27 cellular contexts compared by ENCODE assay signal in genomic region chr21:22374218-22374969, GRCh38.
DNase-seq lines count a peak whose midpoint lies in the region; TF ChIP-seq lines count a peak whose summit lies in the region.
"Had no signal": no experiment of that assay in that cellular context is flagged by ENCODE, and none has a peak within 500 bp of the region (broad histone marks: within the 10 kb centered on the region; RNA-seq: fewer than 3 reads in every experiment).

No MANE protein-coding gene starts in this region.

- H3K4me1 Mint-ChIP-seq in Caco-2 (ENCODE audit: low read depth, unreplicated experiment) (peaks cover 16% of the 10 kb centered on the region), endodermal cell (peaks cover 26% of the 10 kb centered on the region), nephron progenitor cell (peaks cover 13% of the 10 kb centered on the region)
- H3K4me1 Mint-ChIP-seq: stimulated activated effector memory CD8-positive, alpha-beta T cell treated with anti-CD3 and anti-CD28 coated beads, Interleukin-12 subunit alpha, Interleukin-12 subunit beta, amount 100 ng/mL, for 72 hours had no signal

- peak; percentile 84 to 93 for DNase-seq in Caco-2
- peak; percentile 10 for DNase-seq in NCI-H1417 treated with DMSO at 0.1 percent for 48 hours (lab: John Stamatoyannopoulos, UW)
- DNase-seq in endodermal cell: peak; percentile 90
- no peak for DNase-seq in nephron progenitor cell
- DNase-seq in mammary epithelial cell: no peak
- no peak for DNase-seq in OCI-LY7 (ENCODE audit: low spot score)
- DNase-seq in cerebellar cortex (ENCODE audit: low spot score): no peak
- DNase-seq: ACHN; activated CD4-positive, alpha-beta T cell treated with anti-CD3 and anti-CD28 coated beads for 48 hours; activated naive CD4-positive, alpha-beta T cell treated with Interleukin-2 at 50 U/mL for 16 hours; activated T-cell treated with anti-CD3 and anti-CD28 coated beads, Interleukin-2, amount 50 U/mL, for 72 hours; adrenal gland; brain microvascular endothelial cell; DMS79 treated with DMSO at 0.1 percent for 48 hours; effector memory CD4-positive, alpha-beta T cell; foreskin keratinocyte; GOT3; NCI-H1048; NCI-H2029 treated with DMSO at 0.1 percent for 48 hours; NCI-H510A treated with DMSO at 0.1 percent for 48 hours; nucleus accumbens; substantia nigra had no signal

- H3K4me2 ChIP-seq in mammary epithelial cell (ENCODE audit: insufficient read depth, low read depth, low read length): no peak overlapping the region
- no peak overlapping the region for H3K4me2 ChIP-seq in OCI-LY7 (ENCODE audit: low read length)
- H3K4me2 ChIP-seq: BLaER1, smooth muscle cell had no signal

- peak overlapping the region; percentile 49 for H3K4me3 Mint-ChIP-seq in Caco-2 (ENCODE audit: unreplicated experiment)
- H3K4me3 Mint-ChIP-seq in endodermal cell: peak overlapping the region; percentile 42
- peak overlapping the region; percentile 47 for H3K4me3 Mint-ChIP-seq in nephron progenitor cell
- H3K4me3 Mint-ChIP-seq: activated T-cell treated with anti-CD3 and anti-CD28 coated beads, Interleukin-2, amount 50 U/mL, for 72 hours; stimulated activated effector memory CD8-positive, alpha-beta T cell treated with anti-CD3 and anti-CD28 coated beads, Interleukin-12 subunit alpha, Interleukin-12 subunit beta, amount 100 ng/mL, for 72 hours; T-helper 2 cell treated with Interferon-gamma antibody and Interleukin-4, amounts not matched to agents 5 μg/mL and 100 μg/mL, for 36 hours had no signal

- peak overlapping the region; percentile 32 for H3K27ac Mint-ChIP-seq in Caco-2 (ENCODE audit: unreplicated experiment)
- peak overlapping the region; percentile 91 for H3K27ac Mint-ChIP-seq in endodermal cell
- peak overlapping the region; percentile 56 for H3K27ac Mint-ChIP-seq in nephron progenitor cell
- H3K27ac Mint-ChIP-seq: activated T-cell treated with anti-CD3 and anti-CD28 coated beads, Interleukin-2, amount 50 U/mL, for 72 hours; stimulated activated effector memory CD8-positive, alpha-beta T cell treated with anti-CD3 and anti-CD28 coated beads, Interleukin-12 subunit alpha, Interleukin-12 subunit beta, amount 100 ng/mL, for 72 hours; T-helper 2 cell treated with Interferon-gamma antibody and Interleukin-4, amounts not matched to agents 5 μg/mL and 100 μg/mL, for 36 hours had no signal

- H3K4me1 ChIP-seq in Caco-2 (peaks cover 23% of the 10 kb centered on the region), endodermal cell (ENCODE audit: control insufficient read depth, insufficient read depth, low read length) (peaks cover 6% of the 10 kb centered on the region), mammary epithelial cell (ENCODE audit: insufficient read depth, low read length) (no peaks in the 10 kb centered on the region), OCI-LY7 (ENCODE audit: insufficient read depth, low read length, poor library complexity, severe bottlenecking) (no peaks in the 10 kb centered on the region)
- H3K4me1 ChIP-seq: adrenal gland, BLaER1 had no signal

- no peaks in the 10 kb centered on the region for H4K20me1 ChIP-seq in mammary epithelial cell (ENCODE audit: insufficient read depth, low read length)
- H4K20me1 ChIP-seq in OCI-LY7 (ENCODE audit: insufficient read depth, low read length): no peaks in the 10 kb centered on the region
- H4K20me1 ChIP-seq: BLaER1 had no signal

- H3K4me3 ChIP-seq in Caco-2 (ENCODE audit: low read depth, low read length) (no peak overlapping the region), endodermal cell (ENCODE audit: low read length) (peak overlapping the region; percentile 14), mammary epithelial cell (replicated peaks in 1 of 3; ENCODE audit: insufficient read depth in 1 of 3, low read depth in 2 of 3, low read length in 3 of 3) (no peak overlapping the region), OCI-LY7 (ENCODE audit: low read depth, low read length, poor library complexity, severe bottlenecking) (no peak overlapping the region)
- H3K4me3 ChIP-seq: adrenal gland, BLaER1, SK-N-MC, smooth muscle cell had no signal

- no peaks in the 10 kb centered on the region for H3K9me2 ChIP-seq in OCI-LY7 (ENCODE audit: insufficient read depth, low read length)

- in situ Hi-C loops in mammary epithelial cell (cut with MboI; ENCODE audit: low sequenced_read_pairs in 2 of 2): no loop called here

- TF ChIP-seq CTCF in Caco-2 (IDR thresholded peaks at IDR 0.05; ENCODE audit: insufficient read depth in 1 of 2, low read depth in 1 of 2, low read length in 1 of 2, severe bottlenecking in 1 of 2, unreplicated experiment in 1 of 2) (no peak), endodermal cell (conservative IDR thresholded peaks at IDR 0.05) (no peak), nephron progenitor cell (IDR thresholded peaks at IDR 0.05) (no peak), mammary epithelial cell (conservative IDR thresholded peaks at IDR 0.05 in 1 of 2, IDR thresholded peaks at IDR 0.05 in 1 of 2; ENCODE audit: extremely low read depth in 1 of 2, insufficient read depth in 1 of 2, low read depth in 1 of 2, low read length in 2 of 2) (no peak), OCI-LY7 (conservative IDR thresholded peaks at IDR 0.05; ENCODE audit: low read length) (no peak)

- H3K27me3 Mint-ChIP-seq in Caco-2 (ENCODE audit: insufficient read depth, unreplicated experiment) (no peaks in the 10 kb centered on the region), endodermal cell (ENCODE audit: insufficient read depth) (peaks cover 35% of the 10 kb centered on the region), nephron progenitor cell (ENCODE audit: low read depth, poor library complexity) (peaks cover 2% of the 10 kb centered on the region)

- intact Hi-C loops in Caco-2 (cut with micrococcal nuclease; ENCODE audit: unreplicated experiment) (loop anchor here (1.0 to 2.0 kb wide), 3 partner anchors 26 to 174 kb away; no protein-coding TSS in a partner anchor), mammary epithelial cell (cut with micrococcal nuclease) (no loop called here), OCI-LY7 (cut with micrococcal nuclease; ENCODE audit: unreplicated experiment) (loop anchor here (10.0 kb wide), 1 partner anchor 60 kb away; no protein-coding TSS in a partner anchor)

- no peaks in the 10 kb centered on the region for H3K27me3 ChIP-seq in Caco-2 (replicated peaks; ENCODE audit: control insufficient read depth, insufficient read depth, low read length)
- H3K27me3 ChIP-seq in endodermal cell (ENCODE audit: control insufficient read depth, insufficient read depth, low read length, poor library complexity, severe bottlenecking): no peaks in the 10 kb centered on the region
- no peaks in the 10 kb centered on the region for H3K27me3 ChIP-seq in mammary epithelial cell (ENCODE audit: insufficient read depth, low read length)
- H3K27me3 ChIP-seq: adrenal gland, BLaER1, brain microvascular endothelial cell, foreskin keratinocyte had no signal

- POLR2A ChIA-PET in Caco-2 (lab: Charles Lee): interaction anchor here (1.3 kb wide), 1 partner anchor 25 kb away, joined by 10 read pairs; no protein-coding TSS in a partner anchor
- POLR2A ChIA-PET in OCI-LY7 (lab: Charles Lee): no interaction called here

- H3K9ac ChIP-seq in endodermal cell (ENCODE audit: extremely low read depth, low read length, poor library complexity, severe bottlenecking): no peak overlapping the region
- H3K9ac ChIP-seq in mammary epithelial cell (ENCODE audit: insufficient read depth, low read length): no peak overlapping the region
- H3K9ac ChIP-seq: BLaER1 had no signal

- H3K36me3 Mint-ChIP-seq in Caco-2 (ENCODE audit: insufficient read depth, unreplicated experiment) (no peaks in the 10 kb centered on the region), endodermal cell (ENCODE audit: low read depth) (peaks cover 4% of the 10 kb centered on the region), nephron progenitor cell (ENCODE audit: low read depth) (no peaks in the 10 kb centered on the region)
- H3K36me3 Mint-ChIP-seq: stimulated activated effector memory CD8-positive, alpha-beta T cell treated with anti-CD3 and anti-CD28 coated beads, Interleukin-12 subunit alpha, Interleukin-12 subunit beta, amount 100 ng/mL, for 72 hours had no signal

- 7 to 23% methylated on average over 3 to 7 of the region's 7 CpGs for WGBS in endodermal cell (ENCODE audit: insufficient coverage in 1 of 2, insufficient read length in 1 of 2), 2 experiments
- 44% methylated on average over 7 of the region's 7 CpGs for WGBS in mammary epithelial cell (ENCODE audit: low coverage, missing lambda C conversion rate)

- dilution Hi-C loops in mammary epithelial cell (cut with HindIII; ENCODE audit: low sequenced_read_pairs): no loop called here

- no TSS peak for BruUV-seq in Caco-2 (replicated peaks; lab: Mats Ljungman, UMichigan)
- BruUV-seq in mammary epithelial cell (replicated peaks; lab: Mats Ljungman, UMichigan): no TSS peak
- no TSS peak for BruUV-seq in OCI-LY7 (replicated peaks; lab: Mats Ljungman, UMichigan)

- no peak overlapping the region for H2AFZ ChIP-seq in mammary epithelial cell (ENCODE audit: low read depth, low read length)
- no peak overlapping the region for H2AFZ ChIP-seq in OCI-LY7 (ENCODE audit: low read length)

- no peaks in the 10 kb centered on the region; the same call in 1 of the 2 replicates for H3K36me3 ChIP-seq in Caco-2 (ENCODE audit: control insufficient read depth, insufficient read depth, low read length)
- no peaks in the 10 kb centered on the region for H3K36me3 ChIP-seq in endodermal cell (ENCODE audit: control insufficient read depth, insufficient read depth, low read length)
- no peaks in the 10 kb centered on the region for H3K36me3 ChIP-seq in mammary epithelial cell (ENCODE audit: insufficient read depth, low read length)
- no peaks in the 10 kb centered on the region for H3K36me3 ChIP-seq in OCI-LY7 (ENCODE audit: insufficient read depth, low read length)
- H3K36me3 ChIP-seq: adrenal gland, BLaER1, brain microvascular endothelial cell had no signal

- CTCF ChIA-PET in Caco-2 (lab: Charles Lee) (interaction anchor here (1.0 kb wide), 1 partner anchor 26 kb away, joined by 5 read pairs; no protein-coding TSS in a partner anchor), mammary epithelial cell (lab: Charles Lee; ENCODE audit: low non-redundant PET) (no interaction called here), OCI-LY7 (lab: Charles Lee; ENCODE audit: unreplicated experiment) (no interaction called here)

- H3K27ac ChIP-seq in endodermal cell (ENCODE audit: low read depth, low read length): no peak overlapping the region
- H3K27ac ChIP-seq in mammary epithelial cell (ENCODE audit: insufficient read depth, low read depth, low read length): no peak overlapping the region
- no peak overlapping the region for H3K27ac ChIP-seq in OCI-LY7 (ENCODE audit: low read depth, low read length, poor library complexity, severe bottlenecking)
- H3K27ac ChIP-seq: adrenal gland, BLaER1, brain microvascular endothelial cell, foreskin keratinocyte, SK-N-MC had no signal

- H3K9me3 Mint-ChIP-seq in Caco-2 (ENCODE audit: unreplicated experiment) (no peaks in the 10 kb centered on the region), endodermal cell (peaks cover 9% of the 10 kb centered on the region), nephron progenitor cell (no peaks in the 10 kb centered on the region)

- H3K79me2 ChIP-seq in mammary epithelial cell (ENCODE audit: insufficient read depth, low read length): no peaks in the 10 kb centered on the region
- no peaks in the 10 kb centered on the region for H3K79me2 ChIP-seq in OCI-LY7 (ENCODE audit: insufficient read depth, low read depth, low read length)

- peaks cover 9% of the 10 kb centered on the region; the same call in 1 of the 2 replicates for H3K9me3 ChIP-seq in Caco-2
- peaks cover 21% of the 10 kb centered on the region for H3K9me3 ChIP-seq in endodermal cell (ENCODE audit: control insufficient read depth, low read length)
- H3K9me3 ChIP-seq in mammary epithelial cell (replicated peaks; ENCODE audit: insufficient read depth, low read length): peaks cover 19% of the 10 kb centered on the region
- H3K9me3 ChIP-seq in OCI-LY7 (ENCODE audit: low read length): peaks cover 25% of the 10 kb centered on the region; the same call in 1 of the 2 replicates
- H3K9me3 ChIP-seq: adrenal gland had no signal

Comparison
In these comparisons a context has a peak if more than half of its experiments do, and no peak if none do; other contexts are left out.
1. DNase-seq: peak in Caco-2 (2 of 2), NCI-H1417 treated with DMSO at 0.1 percent for 48 hours (single experiment) and endodermal cell (single experiment); none in nephron progenitor cell (single experiment), mammary epithelial cell (single experiment), OCI-LY7 (single experiment) and cerebellar cortex (single experiment).
2. H3K27ac Mint-ChIP-seq: peak in every context shown above with its lines; median percentile 91 in endodermal cell; 56 in nephron progenitor cell; 32 in Caco-2.
3. Peak in every context shown above with its lines, with median percentiles within 50 percentile points of each other: H3K4me3 Mint-ChIP-seq.